ENCODE assay signal across 27 cellular contexts in the genomic region with DNA sequence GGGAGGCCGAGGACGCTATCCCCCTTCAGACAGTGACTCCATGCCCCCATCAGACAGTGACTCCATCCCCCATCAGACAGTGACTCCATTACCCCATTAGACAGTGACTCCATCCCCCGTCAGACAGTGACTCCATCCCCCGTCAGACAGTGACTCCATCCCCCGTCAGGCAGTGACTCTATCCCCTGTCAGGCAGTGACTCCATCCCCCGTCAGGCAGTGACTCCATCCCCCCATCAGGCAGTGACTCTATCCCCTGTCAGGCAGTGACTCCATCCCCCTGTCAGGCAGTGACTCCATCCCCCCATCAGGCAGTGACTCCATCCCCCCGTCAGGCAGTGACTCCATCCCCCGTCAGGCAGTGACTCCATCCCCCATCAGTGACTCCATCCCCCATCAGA. TPM values are rescaled to one million over a fixed set of nuclear protein-coding genes. Genes with fewer than 3 reads are reported as not detected.
DNase-seq lines count a peak whose midpoint lies in the region; ATAC-seq, FAIRE-seq and TF ChIP-seq lines count a peak whose summit lies in the region.
"Had no signal": no experiment of that assay in that cellular context is flagged by ENCODE, and none has a peak within 500 bp of the region (broad histone marks: within the 10 kb centered on the region; RNA-seq: fewer than 3 reads in every experiment).

No MANE protein-coding gene starts in this region.

- H2AK5ac ChIP-seq in H1 (ENCODE audit: low read depth, low read length) (no peak overlapping the region), trophoblast cell (ENCODE audit: low read length) (no peak overlapping the region)

- H3K9ac ChIP-seq in BLaER1 treated with 17β-estradiol and CSF1 and Interleukin-3, amounts not matched to agents 10 nM and 100 nM = no peak overlapping the region
- no peak overlapping the region for H3K9ac ChIP-seq in H1 (replicated peaks in 1 of 4; ENCODE audit: extremely low read depth in 1 of 4, low read depth in 3 of 4, low read length in 3 of 4)
- no peak overlapping the region for H3K9ac ChIP-seq in trophoblast cell (ENCODE audit: low read length)
- H3K9ac ChIP-seq: GM23248 had no signal

- H3K23ac ChIP-seq in H1 (ENCODE audit: insufficient read length) (no peak overlapping the region), trophoblast cell (ENCODE audit: low read length) (no peak overlapping the region)

- TF ChIP-seq EP300 in H1 (IDR thresholded peaks at IDR 0.05; ENCODE audit: borderline replicate concordance in 1 of 2, low read depth in 2 of 2, low read length in 2 of 2) = no peak

- H2BK120ac ChIP-seq in H1 (replicated peaks; ENCODE audit: low read depth, low read length) = no peak overlapping the region
- no peak overlapping the region for H2BK120ac ChIP-seq in trophoblast cell (ENCODE audit: insufficient read depth, low read length, poor library complexity)

- H4K8ac ChIP-seq in H1 (ENCODE audit: extremely low read depth, insufficient read depth, low read length) = no peak overlapping the region
- H4K8ac ChIP-seq in trophoblast cell (ENCODE audit: low read depth, low read length) = no peak overlapping the region

- CTCF ChIA-PET in HEK293 (lab: Yijun Ruan, JAX) (interaction anchor here (0.7 kb wide), 1 partner anchor 365 kb away, joined by 10 read pairs; no protein-coding TSS in a partner anchor), H1 (lab: Charles Lee; ENCODE audit: partially characterized antibody) (interaction anchor here (1.2 kb wide), 1 partner anchor 48 kb away, joined by 4 read pairs; no protein-coding TSS in a partner anchor), RWPE1 (lab: Yijun Ruan, JAX) (no interaction called here)

- H3K27me3 ChIP-seq in BLaER1 treated with 17β-estradiol and CSF1 and Interleukin-3, amounts not matched to agents 10 nM and 100 nM = no peaks in the 10 kb centered on the region
- H3K27me3 ChIP-seq in H1 (replicated peaks in 1 of 4; ENCODE audit: control insufficient read depth in 3 of 4, extremely low read depth in 1 of 4, insufficient read depth in 3 of 4, low read length in 3 of 4) = no peaks in the 10 kb centered on the region
- H3K27me3 ChIP-seq in trophoblast cell (ENCODE audit: insufficient read depth, low read length) = no peaks in the 10 kb centered on the region
- H3K27me3 ChIP-seq: BE2C had no signal

- H3K79me1 ChIP-seq in H1 (ENCODE audit: low read depth, low read length) (no peaks in the 10 kb centered on the region), trophoblast cell (ENCODE audit: low read length) (no peaks in the 10 kb centered on the region)

- no peak overlapping the region for H4K12ac ChIP-seq in trophoblast cell (ENCODE audit: low read depth, low read length)

- no peak overlapping the region for H3K4me3 ChIP-seq in BLaER1 treated with 17β-estradiol and CSF1 and Interleukin-3, amounts not matched to agents 10 nM and 100 nM
- H3K4me3 ChIP-seq in HEK293 (ENCODE audit: low read depth, low read length) = no peak overlapping the region
- H3K4me3 ChIP-seq in H1 (ENCODE audit: extremely low read depth in 1 of 4, insufficient read depth in 2 of 4, low read depth in 3 of 4, low read length in 4 of 4) = no peak overlapping the region
- H3K4me3 ChIP-seq in trophoblast cell (ENCODE audit: low read depth, low read length) = peak overlapping the region; percentile 15
- H3K4me3 ChIP-seq: A549, GM23248 had no signal

- no peak overlapping the region for H3K18ac ChIP-seq in H1 (ENCODE audit: extremely low read depth, low read length)
- H3K18ac ChIP-seq in trophoblast cell (ENCODE audit: low read length) = no peak overlapping the region

- no peak for TF ChIP-seq POLR2A in H1 (IDR thresholded peaks at IDR 0.05; ENCODE audit: control extremely low read depth in 1 of 2, low read depth in 2 of 2, low read length in 2 of 2)

- FAIRE-seq in H1 (lab: Jason Lieb, UNC) = no peak
- FAIRE-seq: A549, D721Med, G401.6, GM12892 had no signal

- no peak for TF ChIP-seq RAD21 in H1 (IDR thresholded peaks at IDR 0.05 in 1 of 2, conservative IDR thresholded peaks at IDR 0.05 in 1 of 2; ENCODE audit: low read depth in 2 of 2, low read length in 2 of 2)

- H3K14ac ChIP-seq in H1 (ENCODE audit: insufficient read length) = no peak overlapping the region
- no peak overlapping the region for H3K14ac ChIP-seq in trophoblast cell (ENCODE audit: low read length)

- H2BK12ac ChIP-seq in H1 (ENCODE audit: low read depth, low read length) = no peak overlapping the region
- no peak overlapping the region for H2BK12ac ChIP-seq in trophoblast cell (ENCODE audit: low read length)

- no peak for ATAC-seq in GM21360 (IDR thresholded peaks at IDR 0.05; ENCODE audit: unreplicated experiment)
- ATAC-seq: A549, HCT116 had no signal

- H3K36me3 ChIP-seq in BLaER1 treated with 17β-estradiol and CSF1 and Interleukin-3, amounts not matched to agents 10 nM and 100 nM = peaks cover 0 to 9% (median 0%) of the 10 kb centered on the region in 11 experiments; a peak in 4 of 22 replicates
- H3K36me3 ChIP-seq in HEK293 (ENCODE audit: control insufficient read depth in 2 of 2, insufficient read depth in 1 of 2, low read length in 2 of 2) = no peaks in the 10 kb centered on the region
- H3K36me3 ChIP-seq in H1 (ENCODE audit: control insufficient read depth in 2 of 4, insufficient read depth in 4 of 4, low read length in 3 of 4) = no peaks in the 10 kb centered on the region
- no peaks in the 10 kb centered on the region for H3K36me3 ChIP-seq in trophoblast cell (ENCODE audit: control insufficient read depth in 1 of 2, insufficient read depth in 2 of 2, low read length in 2 of 2)
- H3K36me3 ChIP-seq: BE2C had no signal

- POLR2A ChIA-PET in HEK293 (lab: Yijun Ruan, JAX) (no interaction called here), H1 (lab: Charles Lee; ENCODE audit: partially characterized antibody) (no interaction called here), RWPE1 (lab: Yijun Ruan, JAX; ENCODE audit: low non-redundant PET) (no interaction called here)

- no peak overlapping the region for H3K4ac ChIP-seq in H1 (replicated peaks; ENCODE audit: insufficient read length, low read depth, low read length)
- H3K4ac ChIP-seq in trophoblast cell (ENCODE audit: low read depth, low read length) = no peak overlapping the region

- no peak overlapping the region for H2BK5ac ChIP-seq in H1 (ENCODE audit: low read depth, low read length)
- H2BK5ac ChIP-seq in trophoblast cell (ENCODE audit: low read depth, low read length, poor library complexity) = no peak overlapping the region

- peaks cover 0 to 17% (median 0%) of the 10 kb centered on the region in 11 experiments; a peak in 2 of 22 replicates for H4K20me1 ChIP-seq in BLaER1 treated with 17β-estradiol and CSF1 and Interleukin-3, amounts not matched to agents 10 nM and 100 nM
- no peaks in the 10 kb centered on the region for H4K20me1 ChIP-seq in H1 (replicated peaks in 1 of 2; ENCODE audit: control insufficient read depth in 1 of 2, insufficient read depth in 2 of 2, low read length in 2 of 2)

- H3K79me2 ChIP-seq in H1 (ENCODE audit: control insufficient read depth in 1 of 2, insufficient read depth in 2 of 2, low read length in 2 of 2) = no peaks in the 10 kb centered on the region
- H3K79me2 ChIP-seq in trophoblast cell (ENCODE audit: control insufficient read depth, insufficient read depth, low read length, poor library complexity) = no peaks in the 10 kb centered on the region

- H3K4me1 ChIP-seq in BLaER1 treated with 17β-estradiol and CSF1 and Interleukin-3, amounts not matched to agents 10 nM and 100 nM = peaks cover 0 to 23% (median 19%) of the 10 kb centered on the region in 10 experiments; a peak in 16 of 20 replicates
- H3K4me1 ChIP-seq in HEK293 (ENCODE audit: control insufficient read depth, insufficient read depth, low read length) (no peaks in the 10 kb centered on the region), H1 (replicated peaks in 1 of 4; ENCODE audit: control insufficient read depth in 3 of 4, insufficient read depth in 4 of 4, low read length in 3 of 4) (no peaks in the 10 kb centered on the region), trophoblast cell (ENCODE audit: control insufficient read depth in 1 of 2, insufficient read depth in 2 of 2, low read length in 2 of 2) (no peaks in the 10 kb centered on the region)
- H3K4me1 ChIP-seq: A549, BE2C had no signal

- H3K56ac ChIP-seq in H1 (replicated peaks; ENCODE audit: insufficient read length, low read depth, low read length) = no peak overlapping the region

- no peak overlapping the region for H4K5ac ChIP-seq in H1 (ENCODE audit: insufficient read length, low read depth, low read length)

- H2AFZ ChIP-seq in H1 (ENCODE audit: low read length) = no peak overlapping the region
- H2AFZ ChIP-seq in trophoblast cell (ENCODE audit: insufficient read depth, low read length, poor library complexity) = no peak overlapping the region
- H2AFZ ChIP-seq: GM23248 had no signal

- no peaks in the 10 kb centered on the region for H3K23me2 ChIP-seq in H1 (ENCODE audit: low read depth, low read length)

- DNase-seq in H1 (ENCODE audit: low read depth in 1 of 2, low spot score in 2 of 2) (no peak), trophoblast cell (no peak), superior temporal gyrus (ENCODE audit: extremely low spot score) (no peak), RWPE1 (ENCODE audit: low spot score) (no peak)
- no peak for DNase-seq in effector CD4-positive, alpha-beta T cell
- DNase-seq: 8988T; ACHN; AML-193; BE2C; CD4-positive, CD25-positive, alpha-beta regulatory T cell; CD8-positive, alpha-beta memory T cell; DMS 273 treated with DMSO at 0.1 percent for 48 hours; DMS79; GM23248; H9; HFFc6 had no signal

- TF ChIP-seq CTCF in HEK293 (tag by site-specific recombination; IDR thresholded peaks at IDR 0.05) (no peak), H1 (IDR thresholded peaks at IDR 0.05; ENCODE audit: control extremely low read depth in 1 of 3, insufficient read depth in 1 of 3, low read depth in 1 of 3, low read length in 3 of 3) (no peak), RWPE1 (conservative IDR thresholded peaks at IDR 0.05; ENCODE audit: low read depth) (no peak)

- H3K9me3 ChIP-seq in BLaER1 treated with 17β-estradiol and CSF1 and Interleukin-3, amounts not matched to agents 10 nM and 100 nM (replicated peaks in 1 of 11) = no peaks in the 10 kb centered on the region
- H3K9me3 ChIP-seq in HEK293 (ENCODE audit: control insufficient read depth, insufficient read depth, low read depth, low read length) = no peaks in the 10 kb centered on the region
- no peaks in the 10 kb centered on the region for H3K9me3 ChIP-seq in H1 (ENCODE audit: insufficient read depth in 2 of 2, low read depth in 1 of 2, low read length in 1 of 2)
- peaks cover 3% of the 10 kb centered on the region for H3K9me3 ChIP-seq in trophoblast cell (ENCODE audit: insufficient read depth, low read depth, low read length)
- H3K9me3 ChIP-seq: A549, BE2C had no signal

- 86% methylated on average over 2 of the region's 8 CpGs; no CpG with 5 or more reads in 1 of the 2 experiments for WGBS in H1 (ENCODE audit: extremely low coverage in 1 of 2, insufficient coverage in 1 of 2, insufficient read length in 1 of 2, insufficient replicate concordance in 2 of 2, low coverage in 1 of 2, low lambda C conversion rate in 2 of 2, missing lambda C conversion rate in 1 of 2), 2 experiments
- WGBS in trophoblast cell (ENCODE audit: extremely low coverage, insufficient coverage, insufficient read length) = no CpG with 5 or more reads among the region's 8 CpGs

- H4K91ac ChIP-seq in H1 (replicated peaks; ENCODE audit: insufficient read length, low read length) (no peak overlapping the region), trophoblast cell (ENCODE audit: low read depth, low read length) (no peak overlapping the region)

- no peak overlapping the region for H2BK20ac ChIP-seq in H1 (ENCODE audit: low read length)

- no peak overlapping the region for H2BK15ac ChIP-seq in H1 (ENCODE audit: low read length)

- H3K27ac ChIP-seq in BLaER1 treated with 17β-estradiol and CSF1 and Interleukin-3, amounts not matched to agents 10 nM and 100 nM = no peak overlapping the region; a peak in 1 of 22 replicates
- H3K27ac ChIP-seq in HEK293 (ENCODE audit: extremely low read depth, low read depth, low read length) (no peak overlapping the region), H1 (ENCODE audit: low read depth, low read length) (no peak overlapping the region), trophoblast cell (ENCODE audit: low read depth, low read length) (no peak overlapping the region), RWPE1 (no peak overlapping the region)
- H3K27ac ChIP-seq: A549, C4-2B, GM23248 had no signal

- H3K4me2 ChIP-seq in BLaER1 treated with 17β-estradiol and CSF1 and Interleukin-3, amounts not matched to agents 10 nM and 100 nM = peak overlapping the region in 8 of 11 experiments; percentile 17 to 64 (median 52); a peak in 15 of 22 replicates
- H3K4me2 ChIP-seq in H1 (ENCODE audit: insufficient read depth in 1 of 2, low read depth in 2 of 2, low read length in 2 of 2) (no peak overlapping the region), trophoblast cell (ENCODE audit: low read length) (no peak overlapping the region)
- H3K4me2 ChIP-seq: A549 had no signal

RNA-seq across cellular contexts. Expression of a gene that starts 9.1 kb away (rescaled TPM):
- total RNA-seq in H1 (2021; fragmentation: NEBNext Ultra II Directional; extraction: Animal tissue kit (Norgen Biotek cat#: 25700)) = not detected in 2 replicates
- polyA plus RNA-seq in H1 (2011; rRNA removed) = not detected in 2 replicates
- not detected for polyA plus RNA-seq in H1 (2011; cell fraction: cytosol; rRNA removed)
- polyA plus RNA-seq in H1 (2011; cell fraction: nucleus; rRNA removed) = not detected
- not detected in 4 replicates for polyA plus RNA-seq in H1 (2012, experiment 1 of 2)
- not detected for polyA plus RNA-seq in H1 (2012, experiment 2 of 2)
- not detected for polyA plus RNA-seq in H1 (2013, experiment 1 of 2)
- not detected for polyA plus RNA-seq in H1 (2013, experiment 2 of 2)
- polyA minus RNA-seq in H1 (2011; rRNA and poly(A)+ RNA removed) = not detected in 2 replicates
- polyA minus RNA-seq in H1 (2011; cell fraction: cytosol; rRNA and poly(A)+ RNA removed) = not detected
- not detected for polyA minus RNA-seq in H1 (2011; cell fraction: nucleus; rRNA and poly(A)+ RNA removed)
- not detected in 2 replicates for polyA plus RNA-seq in trophoblast cell (2013)
- total RNA-seq: CD4-positive, CD25-positive, alpha-beta regulatory T cell; CD8-positive, alpha-beta memory T cell; Daoy; GM23248; H4; H9; HFFc6 had no signal
- polyA plus RNA-seq: A549; CD4-positive, CD25-positive, alpha-beta regulatory T cell; CD8-positive, alpha-beta memory T cell; GM23248 had no signal

RNA-seq across cellular contexts. Expression of a gene that starts 18.0 kb away (rescaled TPM):
- not detected in 2 replicates for total RNA-seq in H1 (2021; fragmentation: NEBNext Ultra II Directional; extraction: Animal tissue kit (Norgen Biotek cat#: 25700))
- polyA plus RNA-seq in H1 (2011; rRNA removed) = 0.17 and 0.20 TPM in 2 replicates
- 0.12 TPM for polyA plus RNA-seq in H1 (2011; cell fraction: cytosol; rRNA removed)
- polyA plus RNA-seq in H1 (2011; cell fraction: nucleus; rRNA removed) = 0.34 TPM
- 0.09 to 0.28 TPM (median 0.19 TPM) in 3 of 4 replicates, not detected in the other for polyA plus RNA-seq in H1 (2012, experiment 1 of 2)
- 0.08 TPM for polyA plus RNA-seq in H1 (2012, experiment 2 of 2)
- 0.08 TPM for polyA plus RNA-seq in H1 (2013, experiment 1 of 2)
- 0.09 TPM for polyA plus RNA-seq in H1 (2013, experiment 2 of 2)
- 0.29 and 0.44 TPM in 2 replicates for polyA minus RNA-seq in H1 (2011; rRNA and poly(A)+ RNA removed)
- polyA minus RNA-seq in H1 (2011; cell fraction: cytosol; rRNA and poly(A)+ RNA removed) = not detected
- not detected for polyA minus RNA-seq in H1 (2011; cell fraction: nucleus; rRNA and poly(A)+ RNA removed)
- polyA plus RNA-seq in trophoblast cell (2013) = 0.22 and 0.28 TPM in 2 replicates
- total RNA-seq: Daoy, GM23248, H9, HFFc6 had no signal
- polyA plus RNA-seq: A549, GM23248 had no signal

RNA-seq across cellular contexts. Expression of a gene that starts 22.6 kb away (rescaled TPM):
- total RNA-seq in H1 (2021; fragmentation: NEBNext Ultra II Directional; extraction: Animal tissue kit (Norgen Biotek cat#: 25700)) = not detected in 2 replicates
- 0.13 and 0.32 TPM in 2 replicates for polyA plus RNA-seq in H1 (2011; rRNA removed)
- polyA plus RNA-seq in H1 (2011; cell fraction: cytosol; rRNA removed) = 0.37 TPM
- 0.31 TPM for polyA plus RNA-seq in H1 (2011; cell fraction: nucleus; rRNA removed)
- polyA plus RNA-seq in H1 (2012, experiment 1 of 2) = 0.07 TPM in 1 of 4 replicates, not detected in the others
- polyA plus RNA-seq in H1 (2012, experiment 2 of 2) = not detected
- polyA plus RNA-seq in H1 (2013, experiment 1 of 2) = 0.14 TPM
- 0.06 TPM for polyA plus RNA-seq in H1 (2013, experiment 2 of 2)
- polyA minus RNA-seq in H1 (2011; rRNA and poly(A)+ RNA removed) = 0.16 TPM in 1 of 2 replicates, not detected in the other
- polyA minus RNA-seq in H1 (2011; cell fraction: cytosol; rRNA and poly(A)+ RNA removed) = not detected
- 0.80 TPM for polyA minus RNA-seq in H1 (2011; cell fraction: nucleus; rRNA and poly(A)+ RNA removed)
- polyA plus RNA-seq in trophoblast cell (2013) = 0.14 and 0.25 TPM in 2 replicates
- total RNA-seq: CD4-positive, CD25-positive, alpha-beta regulatory T cell; CD8-positive, alpha-beta memory T cell; GM23248; H9 had no signal
- polyA plus RNA-seq: CD4-positive, CD25-positive, alpha-beta regulatory T cell; CD8-positive, alpha-beta memory T cell; GM23248 had no signal

RNA-seq across cellular contexts. Expression of a gene that starts 54.7 kb away (rescaled TPM):
- total RNA-seq in H1 (2021; fragmentation: NEBNext Ultra II Directional; extraction: Animal tissue kit (Norgen Biotek cat#: 25700)) = 0.08 and 0.20 TPM in 2 replicates
- polyA plus RNA-seq in H1 (2011; rRNA removed) = 0.15 and 0.17 TPM in 2 replicates
- 0.18 TPM for polyA plus RNA-seq in H1 (2011; cell fraction: cytosol; rRNA removed)
- polyA plus RNA-seq in H1 (2011; cell fraction: nucleus; rRNA removed) = 0.63 TPM
- polyA plus RNA-seq in H1 (2012, experiment 1 of 2) = 0.10 to 0.20 TPM (median 0.13 TPM) in 4 replicates
- not detected for polyA plus RNA-seq in H1 (2012, experiment 2 of 2)
- polyA plus RNA-seq in H1 (2013, experiment 1 of 2) = 0.04 TPM
- polyA plus RNA-seq in H1 (2013, experiment 2 of 2) = 0.02 TPM
- 0.06 and 0.12 TPM in 2 replicates for polyA minus RNA-seq in H1 (2011; rRNA and poly(A)+ RNA removed)
- 0.29 TPM for polyA minus RNA-seq in H1 (2011; cell fraction: cytosol; rRNA and poly(A)+ RNA removed)
- polyA minus RNA-seq in H1 (2011; cell fraction: nucleus; rRNA and poly(A)+ RNA removed) = 0.90 TPM
- polyA plus RNA-seq in trophoblast cell (2013) = 0.01 TPM in 1 of 2 replicates, not detected in the other
- total RNA-seq: Daoy, GM23248, H4, HFFc6 had no signal
- polyA plus RNA-seq: CD8-positive, alpha-beta memory T cell; GM23248 had no signal

Comparison
In these comparisons a context has a peak if more than half of its experiments do, and no peak if none do; other contexts are left out.
1. H3K4me2 ChIP-seq: peak in BLaER1 treated with 17β-estradiol and CSF1 and Interleukin-3, amounts not matched to agents 10 nM and 100 nM (8 of 11); none in H1 (0 of 2) and trophoblast cell (single experiment).